ENCODE assay signal across 17 cellular contexts in the genomic region with DNA sequence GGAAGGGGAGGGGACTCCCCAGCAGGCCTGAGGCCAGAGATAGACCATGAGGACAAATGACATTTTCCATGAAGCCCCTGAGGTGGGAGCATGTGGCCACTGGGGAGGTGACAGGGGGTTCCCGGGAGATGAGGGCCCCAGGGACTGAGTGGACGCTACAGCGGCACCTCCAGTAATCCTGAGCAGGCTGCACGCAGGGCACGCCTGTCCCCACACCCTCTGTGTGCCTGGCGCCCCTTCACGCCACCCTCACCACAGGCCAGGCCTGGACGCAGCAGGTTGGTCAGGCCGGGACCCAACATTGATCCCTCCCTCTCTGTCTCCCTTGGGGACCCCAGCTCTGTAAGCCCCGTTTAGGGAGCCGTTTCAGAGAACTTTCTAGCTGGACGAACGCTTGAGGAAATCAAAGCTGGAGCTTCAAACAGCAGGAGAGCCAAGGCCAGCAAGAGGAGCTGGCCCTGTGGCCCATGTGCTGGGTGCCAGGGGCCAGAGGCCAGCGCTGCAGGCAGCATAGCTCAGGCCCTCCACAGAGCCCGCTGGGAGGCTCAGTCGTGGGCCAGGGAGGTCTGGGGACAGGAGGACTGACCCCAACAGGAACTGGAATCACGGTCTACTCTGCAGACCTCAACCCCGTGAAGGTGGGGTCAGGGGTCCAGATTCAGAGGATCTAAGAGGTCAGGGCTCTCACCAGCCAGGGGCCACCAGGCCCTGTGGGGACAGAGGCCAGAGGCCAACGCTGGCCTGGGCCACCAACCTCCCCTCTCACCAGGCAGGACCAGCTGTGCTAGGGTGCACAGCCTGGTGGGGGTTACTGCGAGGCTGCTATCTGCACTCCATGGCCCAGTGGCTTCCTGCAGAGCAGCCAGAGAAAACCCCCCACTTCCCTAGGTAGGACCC. TPM values are rescaled to one million over a fixed set of nuclear protein-coding genes. Genes with fewer than 3 reads are reported as not detected.
DNase-seq lines count a peak whose midpoint lies in the region; ATAC-seq, FAIRE-seq and TF ChIP-seq lines count a peak whose summit lies in the region.
"Had no signal": no experiment of that assay in that cellular context is flagged by ENCODE, and none has a peak within 500 bp of the region (broad histone marks: within the 10 kb centered on the region; RNA-seq: fewer than 3 reads in every experiment).

No MANE protein-coding gene starts in this region.

- H3K9me3 Mint-ChIP-seq in mesothelial cell of epicardium, result no peaks in the 10 kb centered on the region
- H3K9me3 Mint-ChIP-seq: immature natural killer cell had no signal

- H3K9ac ChIP-seq in GM12878 (ENCODE audit: control insufficient read depth, insufficient read depth, low read length) (no peak overlapping the region), parathyroid adenoma (no peak overlapping the region)

- SMC1A ChIA-PET in GM12878 (lab: Charles Lee; ENCODE audit: uncharacterized antibody, unreplicated experiment), result interaction anchor here (1.3 kb wide), 1 partner anchor 29 kb away, joined by 3 read pairs; no protein-coding TSS in a partner anchor

- TF ChIP-seq CTCF in GM12878 (IDR thresholded peaks at IDR 0.05 in 2 of 3, conservative IDR thresholded peaks at IDR 0.05 in 1 of 3; ENCODE audit: control insufficient read depth in 2 of 3, extremely low read depth in 1 of 3, insufficient read depth in 1 of 3, low read depth in 3 of 3, low read length in 3 of 3), result no peak
- no peak for TF ChIP-seq CTCF in parathyroid adenoma (IDR thresholded peaks at IDR 0.05)
- TF ChIP-seq CTCF in GM20000 (IDR thresholded peaks at IDR 0.05; ENCODE audit: extremely low read depth, missing control alignments), result no peak
- no peak for TF ChIP-seq CTCF in mesothelial cell of epicardium (IDR thresholded peaks at IDR 0.05; ENCODE audit: unreplicated experiment)

- H3K27ac ChIP-seq in right cardiac atrium (ENCODE audit: low read length) (no peak overlapping the region), GM12878 (ENCODE audit: control insufficient read depth, insufficient read depth) (no peak overlapping the region), parathyroid adenoma (peak overlapping the region; percentile 98)

- no peaks in the 10 kb centered on the region for H3K27me3 Mint-ChIP-seq in mesothelial cell of epicardium (ENCODE audit: low read depth)

- no peak for TF ChIP-seq POLR2A in GM12878 (IDR thresholded peaks at IDR 0.05; ENCODE audit: low read depth, low read length)

- peaks cover 19% of the 10 kb centered on the region for H3K4me1 Mint-ChIP-seq in mesothelial cell of epicardium

- DNase-seq in right cardiac atrium (peak in 2 of 3 donors; percentile 55 to 63), left ventricle myocardium superior (no peak), GM12878 (ENCODE audit: low read depth, low spot score) (no peak), HT-29 (ENCODE audit: low spot score) (no peak), GM20000 (ENCODE audit: low spot score) (no peak), mesothelial cell of epicardium (ENCODE audit: low spot score in 2 of 2, unreplicated experiment in 2 of 2) (no peak)
- DNase-seq: amygdala, DMS79 treated with DMSO at 0.1 percent for 48 hours, foreskin fibroblast, HFFc6, immature natural killer cell, NCI-H1105 treated with DMSO at 0.1 percent for 48 hours, NCI-H446, retina had no signal

- H3K36me3 ChIP-seq in GM12878 (ENCODE audit: control insufficient read depth in 2 of 2, insufficient read depth in 2 of 2, low read length in 1 of 2), result peaks cover 3 to 30% of the 10 kb centered on the region in 2 experiments; a peak in 3 of 4 replicates
- no peaks in the 10 kb centered on the region for H3K36me3 ChIP-seq in parathyroid adenoma (ENCODE audit: control insufficient read depth, insufficient read depth, low read length)

- no peak overlapping the region for H3K27ac Mint-ChIP-seq in mesothelial cell of epicardium
- H3K27ac Mint-ChIP-seq: HFFc6 had no signal

- intact Hi-C loops in right cardiac atrium (cut with DNase I), result no loop called here
- intact Hi-C loops in left ventricle myocardium superior (cut with micrococcal nuclease), result no loop called here
- intact Hi-C loops in GM12878 (cut with micrococcal nuclease; ENCODE audit: unreplicated experiment), result no loop called here

- H3K36me3 Mint-ChIP-seq in mesothelial cell of epicardium, result peaks cover 11% of the 10 kb centered on the region

- in situ Hi-C loops in GM12878 (cut with MboI), result no loop called here

- 80% methylated on average over 20 of the region's 20 CpGs for WGBS in right cardiac atrium
- 74% methylated on average over 20 of the region's 20 CpGs for WGBS in GM12878 (ENCODE audit: insufficient coverage, insufficient replicate concordance, low lambda C conversion rate, missing lambda C conversion rate)

- no TSS peak for BruUV-seq in GM12878 (replicated peaks; lab: Mats Ljungman, UMichigan)

- no peak for TF ChIP-seq RAD21 in GM12878 (IDR thresholded peaks at IDR 0.05; ENCODE audit: insufficient read depth, low read depth, low read length)

- H3K4me1 ChIP-seq in right cardiac atrium (ENCODE audit: control insufficient read depth, insufficient read depth, low read length) (peaks cover 3% of the 10 kb centered on the region), GM12878 (ENCODE audit: control insufficient read depth, insufficient read depth, low read length) (peaks cover 20% of the 10 kb centered on the region), parathyroid adenoma (peaks cover 42% of the 10 kb centered on the region)

- ATAC-seq in right cardiac atrium, result no peak
- no peak for ATAC-seq in left ventricle myocardium superior
- no peak for ATAC-seq in GM12878
- ATAC-seq in HG02642 (IDR thresholded peaks at IDR 0.05; ENCODE audit: poor library complexity, unreplicated experiment), result no peak

- CTCF ChIA-PET in GM12878 (lab: Yijun Ruan, JAX), result interaction anchor here (0.6 to 1.0 kb wide), 2 partner anchors 14 to 29 kb away, joined by 3 read pairs; no protein-coding TSS in a partner anchor

- no peaks in the 10 kb centered on the region for H4K20me1 ChIP-seq in GM12878 (ENCODE audit: control insufficient read depth, insufficient read depth)

- TF ChIP-seq EP300 in GM12878 (IDR thresholded peaks at IDR 0.05; ENCODE audit: borderline replicate concordance in 1 of 2, control insufficient read depth in 1 of 2, low read depth in 2 of 2, low read length in 2 of 2), result no peak

- H3K79me2 ChIP-seq in GM12878 (ENCODE audit: control insufficient read depth, insufficient read depth, low read length), result peaks cover 18% of the 10 kb centered on the region
- H3K79me2 ChIP-seq in parathyroid adenoma, result peaks cover 6% of the 10 kb centered on the region

- no peak overlapping the region for H3K4me3 ChIP-seq in right cardiac atrium (ENCODE audit: low read length)
- no peak overlapping the region for H3K4me3 ChIP-seq in GM12878
- no peak overlapping the region for H3K4me3 ChIP-seq in parathyroid adenoma (ENCODE audit: low read depth, low read length)

- FAIRE-seq in GM12878 (lab: Jason Lieb, UNC), result no peak
- FAIRE-seq: GM12891 had no signal

- H3K4me3 Mint-ChIP-seq in mesothelial cell of epicardium, result no peak overlapping the region
- H3K4me3 Mint-ChIP-seq: HFFc6, immature natural killer cell had no signal

- H3K4me2 ChIP-seq in GM12878 (ENCODE audit: control insufficient read depth, insufficient read depth), result no peak overlapping the region
- no peak overlapping the region for H3K4me2 ChIP-seq in parathyroid adenoma (ENCODE audit: low read length)

- H3K9me3 ChIP-seq in right cardiac atrium (ENCODE audit: control insufficient read depth, low read length) (no peaks in the 10 kb centered on the region), GM12878 (replicated peaks; ENCODE audit: control insufficient read depth, insufficient read depth, low read length) (no peaks in the 10 kb centered on the region), parathyroid adenoma (ENCODE audit: control insufficient read depth, low read length) (no peaks in the 10 kb centered on the region)

- H3K27me3 ChIP-seq in right cardiac atrium (ENCODE audit: control insufficient read depth, insufficient read depth) (no peaks in the 10 kb centered on the region), GM12878 (replicated peaks in 1 of 2; ENCODE audit: control insufficient read depth in 2 of 2, insufficient read depth in 2 of 2, low read length in 1 of 2) (no peaks in the 10 kb centered on the region), parathyroid adenoma (ENCODE audit: control insufficient read depth, insufficient read depth, low read length) (no peaks in the 10 kb centered on the region)

- no peak overlapping the region for H2AFZ ChIP-seq in GM12878 (ENCODE audit: control insufficient read depth, low read depth, low read length)
- no peak overlapping the region for H2AFZ ChIP-seq in parathyroid adenoma

- POLR2A ChIA-PET in GM12878 (lab: Charles Lee), result interaction anchor here (0.6 to 2.2 kb wide), 2 partner anchors 9 to 127 kb away, joined by 3 to 9 read pairs; no protein-coding TSS in a partner anchor

- RAD21 ChIA-PET in GM12878 (lab: Charles Lee; ENCODE audit: unreplicated experiment), result interaction anchor here (1.0 kb wide), 1 partner anchor 30 kb away, joined by 4 read pairs; no protein-coding TSS in a partner anchor

RNA-seq across cellular contexts. Expression of gene LSM4, which starts 14.6 kb away (rescaled TPM):
- total RNA-seq in right cardiac atrium, result 10 to 100 TPM; 55.6 to 77.2 (median 64.8) TPM
- polyA plus RNA-seq in right cardiac atrium, result 131 TPM
- total RNA-seq in left ventricle myocardium superior, result 98.0 TPM
- 19.7 and 29.3 TPM in 2 replicates for total RNA-seq in GM12878 (2013; cell fraction: nucleolus; rRNA removed)
- 430 and 457 TPM in 2 replicates for total RNA-seq in GM12878 (2014; rRNA removed)
- total RNA-seq in GM12878 (2014; rRNA removed; fragmentation: Illumina TruSeq; extraction: Trizol), result 163 and 186 TPM in 2 replicates
- 248 and 251 TPM in 2 replicates for total RNA-seq in GM12878 (2021)
- polyA plus RNA-seq in GM12878 (2011; ENCODE audit: low read depth), result 28.1 TPM
- 95.6 and 140 TPM in 2 replicates for polyA plus RNA-seq in GM12878 (2011; rRNA removed)
- 186 and 318 TPM in 2 replicates for polyA plus RNA-seq in GM12878 (2011; cell fraction: cytosol; rRNA removed)
- 124 and 152 TPM in 2 replicates for polyA plus RNA-seq in GM12878 (2011; cell fraction: nucleus; rRNA removed)
- polyA plus RNA-seq in GM12878 (2012), result 117 and 128 TPM in 2 replicates
- 59.2 and 86.6 TPM in 2 replicates for polyA plus RNA-seq in GM12878 (2014; fragmentation: Illumina TruSeq; extraction: Trizol)
- 10 to 100 TPM; 12.6 to 38.2 TPM for polyA plus RNA-seq in GM12878 (2014; fragmentation: Nextera tagmentation; extraction: Ambion mirVana)
- polyA plus RNA-seq in GM12878 (2014; rRNA removed), result 439 and 477 TPM in 2 replicates
- 100 to 1,000 TPM; 628 to 652 TPM for polyA plus RNA-seq in GM12878 (2016; fragmentation: Nextera tagmentation; extraction: Ambion mirVana)
- polyA minus RNA-seq in GM12878 (2011; rRNA and poly(A)+ RNA removed), result 21.9 and 42.9 TPM in 2 replicates
- 25.9 and 27.1 TPM in 2 replicates for polyA minus RNA-seq in GM12878 (2011; cell fraction: cytosol; rRNA and poly(A)+ RNA removed)
- polyA minus RNA-seq in GM12878 (2011; cell fraction: nucleus; rRNA and poly(A)+ RNA removed), result 19.8 and 31.0 TPM in 2 replicates
- total RNA-seq in HT-29 (2014; rRNA removed; shearing (Covaris generic)), result 733 and 750 TPM in 2 replicates
- 112 to 119 TPM (median 114 TPM) in 3 replicates for total RNA-seq in mesothelial cell of epicardium

RNA-seq across cellular contexts. Expression of gene JUND, which starts 26.9 kb away (rescaled TPM):
- total RNA-seq in right cardiac atrium (100 to 1,000 TPM; 117 to 229 (median 122) TPM), left ventricle myocardium superior (89.2 TPM), GM12878 (2014; rRNA removed) (91.3 and 116 TPM in 2 replicates), GM12878 (2014; rRNA removed; fragmentation: Illumina TruSeq; extraction: Trizol) (16.9 and 19.1 TPM in 2 replicates), GM12878 (2021) (164 and 176 TPM in 2 replicates), mesothelial cell of epicardium (274 to 284 TPM (median 276 TPM) in 3 replicates)
- polyA plus RNA-seq in right cardiac atrium (233 TPM), GM12878 (2011; rRNA removed) (9.2 and 18.6 TPM in 2 replicates), GM12878 (2014; fragmentation: Illumina TruSeq; extraction: Trizol) (20.3 and 26.8 TPM in 2 replicates), GM12878 (2014; fragmentation: Nextera tagmentation; extraction: Ambion mirVana) (10 to 100 TPM; 11.2 to 16.0 TPM), GM12878 (2014; rRNA removed) (148 and 166 TPM in 2 replicates), GM12878 (2016; fragmentation: Nextera tagmentation; extraction: Ambion mirVana) (1 to 10 TPM; 7.4 to 9.1 TPM)
- 50.9 and 51.1 TPM in 2 replicates for total RNA-seq in GM12878 (2013; cell fraction: nucleolus; rRNA removed)
- 5.4 TPM for polyA plus RNA-seq in GM12878 (2011; ENCODE audit: low read depth)
- 36.2 and 90.3 TPM in 2 replicates for polyA plus RNA-seq in GM12878 (2011; cell fraction: cytosol; rRNA removed)
- polyA plus RNA-seq in GM12878 (2011; cell fraction: nucleus; rRNA removed), result 64.3 and 75.7 TPM in 2 replicates
- 68.6 and 81.1 TPM in 2 replicates for polyA plus RNA-seq in GM12878 (2012)
- polyA minus RNA-seq in GM12878 (2011; rRNA and poly(A)+ RNA removed), result 22.5 and 61.2 TPM in 2 replicates
- polyA minus RNA-seq in GM12878 (2011; cell fraction: cytosol; rRNA and poly(A)+ RNA removed), result 55.2 and 60.1 TPM in 2 replicates
- 70.8 and 116 TPM in 2 replicates for polyA minus RNA-seq in GM12878 (2011; cell fraction: nucleus; rRNA and poly(A)+ RNA removed)
- total RNA-seq in HT-29 (2014; rRNA removed; shearing (Covaris generic)), result 379 and 438 TPM in 2 replicates

RNA-seq across cellular contexts. Expression of gene PGPEP1, which starts 32.1 kb away (rescaled TPM):
- total RNA-seq in right cardiac atrium (10 to 100 TPM; 31.3 to 42.0 (median 35.0) TPM), left ventricle myocardium superior (41.2 TPM), GM12878 (2014; rRNA removed) (14.6 and 15.5 TPM in 2 replicates), GM12878 (2014; rRNA removed; fragmentation: Illumina TruSeq; extraction: Trizol) (22.8 and 25.1 TPM in 2 replicates), GM12878 (2021) (37.9 and 39.4 TPM in 2 replicates), mesothelial cell of epicardium (22.6 to 24.3 TPM (median 23.2 TPM) in 3 replicates)
- polyA plus RNA-seq in right cardiac atrium (17.4 TPM), GM12878 (2011; rRNA removed) (21.4 and 33.7 TPM in 2 replicates), GM12878 (2014; fragmentation: Illumina TruSeq; extraction: Trizol) (11.3 and 14.4 TPM in 2 replicates), GM12878 (2014; fragmentation: Nextera tagmentation; extraction: Ambion mirVana) (10 to 100 TPM; 13.8 to 13.9 TPM), GM12878 (2014; rRNA removed) (18.2 and 20.7 TPM in 2 replicates), GM12878 (2016; fragmentation: Nextera tagmentation; extraction: Ambion mirVana) (10 to 100 TPM; 15.9 to 20.5 TPM)
- 50.5 and 53.8 TPM in 2 replicates for total RNA-seq in GM12878 (2013; cell fraction: nucleolus; rRNA removed)
- polyA plus RNA-seq in GM12878 (2011; ENCODE audit: low read depth), result 15.9 TPM
- polyA plus RNA-seq in GM12878 (2011; cell fraction: cytosol; rRNA removed), result 31.7 and 40.5 TPM in 2 replicates
- polyA plus RNA-seq in GM12878 (2011; cell fraction: nucleus; rRNA removed), result 39.9 and 44.3 TPM in 2 replicates
- polyA plus RNA-seq in GM12878 (2012), result 21.5 and 32.3 TPM in 2 replicates
- 61.1 and 73.8 TPM in 2 replicates for polyA minus RNA-seq in GM12878 (2011; rRNA and poly(A)+ RNA removed)
- polyA minus RNA-seq in GM12878 (2011; cell fraction: cytosol; rRNA and poly(A)+ RNA removed), result 14.3 and 17.2 TPM in 2 replicates
- 14.3 and 22.0 TPM in 2 replicates for polyA minus RNA-seq in GM12878 (2011; cell fraction: nucleus; rRNA and poly(A)+ RNA removed)
- 13.6 and 18.9 TPM in 2 replicates for total RNA-seq in HT-29 (2014; rRNA removed; shearing (Covaris generic))

RNA-seq across cellular contexts. Expression of gene IQCN, which starts 34.0 kb away (rescaled TPM):
- total RNA-seq in right cardiac atrium (1 to 10 TPM in 2 of 4 donors, under 1 TPM in 2; 0.65 to 1.4 (median 1.1) TPM), left ventricle myocardium superior (0.57 TPM), GM12878 (2014; rRNA removed) (0.23 and 0.27 TPM in 2 replicates), GM12878 (2014; rRNA removed; fragmentation: Illumina TruSeq; extraction: Trizol) (0.27 and 0.28 TPM in 2 replicates), GM12878 (2021) (0.54 and 0.64 TPM in 2 replicates), mesothelial cell of epicardium (14.8 to 17.1 TPM (median 16.8 TPM) in 3 replicates)
- polyA plus RNA-seq in right cardiac atrium (5.3 TPM), GM12878 (2011; rRNA removed) (0.01 TPM in 1 of 2 replicates, not detected in the other), GM12878 (2014; fragmentation: Illumina TruSeq; extraction: Trizol) (0.08 and 0.19 TPM in 2 replicates), GM12878 (2014; fragmentation: Nextera tagmentation; extraction: Ambion mirVana) (not detected), GM12878 (2014; rRNA removed) (0.45 and 0.72 TPM in 2 replicates), GM12878 (2016; fragmentation: Nextera tagmentation; extraction: Ambion mirVana) (under 1 TPM in 1 of 2 experiments, not detected in 1; 0.07 TPM)
- total RNA-seq in GM12878 (2013; cell fraction: nucleolus; rRNA removed), result 0.27 and 0.29 TPM in 2 replicates
- polyA plus RNA-seq in GM12878 (2011; ENCODE audit: low read depth), result 0.73 TPM
- polyA plus RNA-seq in GM12878 (2011; cell fraction: cytosol; rRNA removed), result under 0.01 and 0.02 TPM in 2 replicates
- polyA plus RNA-seq in GM12878 (2011; cell fraction: nucleus; rRNA removed), result 0.19 and 0.22 TPM in 2 replicates
- polyA plus RNA-seq in GM12878 (2012), result 0.67 and 0.68 TPM in 2 replicates
- 0.05 and 0.07 TPM in 2 replicates for polyA minus RNA-seq in GM12878 (2011; rRNA and poly(A)+ RNA removed)
- not detected in 2 replicates for polyA minus RNA-seq in GM12878 (2011; cell fraction: cytosol; rRNA and poly(A)+ RNA removed)
- 0.12 and 0.38 TPM in 2 replicates for polyA minus RNA-seq in GM12878 (2011; cell fraction: nucleus; rRNA and poly(A)+ RNA removed)
- total RNA-seq in HT-29 (2014; rRNA removed; shearing (Covaris generic)), result 0.71 and 1.1 TPM in 2 replicates

Comparison
In these comparisons a context has a peak if more than half of its experiments do, and no peak if none do; other contexts are left out.
1. DNase-seq: peak in right cardiac atrium (2 of 3); none in left ventricle myocardium superior (single experiment), GM12878 (single experiment), HT-29 (single experiment), GM20000 (single experiment) and mesothelial cell of epicardium (0 of 2).